8 cellular contexts compared by ENCODE assay signal in the genomic region with DNA sequence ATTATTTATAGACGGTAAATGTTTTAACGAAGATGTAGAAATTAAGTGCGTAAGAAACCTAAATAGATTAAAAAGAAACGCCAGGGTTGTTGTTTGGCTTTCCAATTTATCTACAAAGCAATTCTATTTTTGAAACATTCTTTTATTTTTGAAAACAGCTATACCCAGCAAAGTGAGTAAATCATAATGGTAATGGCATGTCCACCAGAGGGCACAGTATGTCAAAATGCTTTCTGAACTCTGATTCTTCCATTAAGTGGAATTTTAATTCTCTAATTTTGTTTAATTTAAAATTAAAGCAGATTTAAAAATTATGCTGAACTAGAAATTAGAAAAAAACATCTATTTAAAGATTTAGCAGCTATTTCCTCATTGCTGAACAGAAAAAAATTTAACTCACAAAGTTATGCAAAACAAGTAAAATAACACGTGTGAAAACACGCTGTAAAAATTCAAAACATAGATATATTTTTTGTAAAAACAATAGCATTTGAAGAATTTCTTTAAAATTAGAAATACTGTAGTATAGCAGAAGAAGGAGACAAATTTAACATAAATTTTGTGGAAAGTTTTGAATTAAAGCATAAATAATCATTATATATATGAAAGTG. TPM values are rescaled to one million over a fixed set of nuclear protein-coding genes. Genes with fewer than 3 reads are reported as not detected.
A peak's percentile ranks its signal among the peaks of the same experiment; 100 is the strongest.
DNase-seq lines count a peak whose midpoint lies in the region; ATAC-seq, FAIRE-seq and TF ChIP-seq lines count a peak whose summit lies in the region.

No MANE protein-coding gene starts in this region.

- FAIRE-seq in A204.1 (lab: Jason Lieb, UNC) (peak; percentile 91), frontal cortex (lab: Jason Lieb, UNC) (peak; percentile 74)

- in situ Hi-C loops in GM13977 (cut with MboI; ENCODE audit: low pct_unique_long_range_greater_than_20kb, low sequenced_read_pairs, unreplicated experiment) (no loop called here), SK-MEL-5 (cut with HindIII; ENCODE audit: low pct_unique_long_range_greater_than_20kb, low sequenced_read_pairs) (no loop called here)

- DNase-seq in GM13977 (ENCODE audit: low spot score) (no peak), SK-MEL-5 (ENCODE audit: low read depth, low spot score) (peak; percentile 50), frontal cortex (ENCODE audit: low spot score in 2 of 2) (no peak), iPS-NIHi7 (ENCODE audit: extremely low spot score) (no peak), mucosa of gallbladder (ENCODE audit: low spot score) (no peak), NCI-H2196 treated with DMSO at 0.1 percent for 48 hours (lab: John Stamatoyannopoulos, UW; ENCODE audit: unreplicated experiment) (no peak)

- ATAC-seq in HG02798 (IDR thresholded peaks at IDR 0.05; ENCODE audit: poor library complexity, unreplicated experiment), result no peak

- TF ChIP-seq CTCF in GM13977 (IDR thresholded peaks at IDR 0.05; ENCODE audit: extremely low read depth, insufficient read depth, missing control alignments), result peak; percentile 55

RNA-seq across cellular contexts. Expression of a gene that starts 26.5 kb away (rescaled TPM):
- total RNA-seq in SK-MEL-5 (2014; rRNA removed; shearing (Covaris generic)), result not detected in 2 replicates
- polyA plus RNA-seq in SK-MEL-5 (2015; cell fraction: cytosol; rRNA removed), result not detected in 2 replicates
- polyA plus RNA-seq in SK-MEL-5 (2015; cell fraction: nucleus; rRNA removed), result not detected in 2 replicates
- under 0.01 TPM for total RNA-seq in frontal cortex
- total RNA-seq in mucosa of gallbladder, result 20.1 TPM

Comparison
In these comparisons a context has a peak if more than half of its experiments do, and no peak if none do; other contexts are left out.
1. RNA of a gene that starts 26.5 kb away (total RNA-seq): 20.1 TPM in mucosa of gallbladder (single experiment); not detected in SK-MEL-5 and under 0.01 TPM in frontal cortex (single experiment); every median in the first group is over 10 times any median in the second.